In genomic region chr3:127712881-127713771, GRCh38 we compare ENCODE assay signal across 16 cellular contexts. TPM values are rescaled to one million over a fixed set of nuclear protein-coding genes. Genes with fewer than 3 reads are reported as not detected.
A peak's percentile ranks its signal among the peaks of the same experiment; 100 is the strongest.
DNase-seq lines count a peak whose midpoint lies in the region; ATAC-seq and TF ChIP-seq lines count a peak whose summit lies in the region.
"Had no signal": no experiment of that assay in that cellular context is flagged by ENCODE, and none has a peak within 500 bp of the region (broad histone marks: within the 10 kb centered on the region; RNA-seq: fewer than 3 reads in every experiment).

No MANE protein-coding gene starts in this region.

- H3K9me3 Mint-ChIP-seq in glutamatergic neuron (ENCODE audit: unreplicated experiment) (peaks cover 15% of the 10 kb centered on the region), MCF 10A (ENCODE audit: unreplicated experiment) (no peaks in the 10 kb centered on the region)
- H3K9me3 Mint-ChIP-seq in activated T-cell treated with anti-CD3 and anti-CD28 coated beads, Interleukin-2, amount 50 U/mL, for 4 hours = no peaks in the 10 kb centered on the region
- H3K9me3 Mint-ChIP-seq: activated CD4-positive, alpha-beta memory T cell treated with anti-CD3 and anti-CD28 coated beads, Interleukin-2, amount 10 ng/mL, durations not matched to agents 7 days and 5 days; activated T-helper 2 cell treated with anti-CD3 and anti-CD28 coated beads, Interferon-gamma antibody, Interleukin-2, Interleukin-4, amounts not matched to agents 10 μg/mL and 5 μg/mL and 100 μg/mL, durations not matched to agents 14 hours and 24 hours and 36 hours; dendritic cell treated with granulocyte-macrophage colony-stimulating factor and Interleukin-4, amounts not matched to agents 40 ng/mL and 50 ng/mL, for 4 days; natural killer cell had no signal

- H3K36me3 Mint-ChIP-seq in glutamatergic neuron (ENCODE audit: unreplicated experiment) (no peaks in the 10 kb centered on the region), MCF 10A (ENCODE audit: insufficient read depth, unreplicated experiment) (no peaks in the 10 kb centered on the region)
- H3K36me3 Mint-ChIP-seq in activated T-cell treated with anti-CD3 and anti-CD28 coated beads, Interleukin-2, amount 50 U/mL, for 4 hours (ENCODE audit: insufficient read depth) = no peaks in the 10 kb centered on the region
- H3K36me3 Mint-ChIP-seq: natural killer cell had no signal

- H3K4me3 Mint-ChIP-seq in glutamatergic neuron (ENCODE audit: unreplicated experiment) (no peak overlapping the region), MCF 10A (ENCODE audit: unreplicated experiment) (no peak overlapping the region)
- no peak overlapping the region for H3K4me3 Mint-ChIP-seq in activated T-cell treated with anti-CD3 and anti-CD28 coated beads, Interleukin-2, amount 50 U/mL, for 4 hours
- H3K4me3 Mint-ChIP-seq: activated CD4-positive, alpha-beta memory T cell treated with anti-CD3 and anti-CD28 coated beads, Interleukin-2, amount 10 ng/mL, durations not matched to agents 7 days and 5 days; dendritic cell treated with granulocyte-macrophage colony-stimulating factor and Interleukin-4, amounts not matched to agents 40 ng/mL and 50 ng/mL, for 4 days; natural killer cell had no signal

- no peak overlapping the region for H3K27ac ChIP-seq in HEK293 (ENCODE audit: extremely low read depth, low read depth, low read length)
- H3K27ac ChIP-seq: BLaER1, right lobe of liver had no signal

- peaks cover 60% of the 10 kb centered on the region for H3K4me1 Mint-ChIP-seq in glutamatergic neuron (ENCODE audit: low read depth, unreplicated experiment)
- peaks cover 7% of the 10 kb centered on the region for H3K4me1 Mint-ChIP-seq in MCF 10A (ENCODE audit: insufficient read depth, unreplicated experiment)
- no peaks in the 10 kb centered on the region for H3K4me1 Mint-ChIP-seq in activated T-cell treated with anti-CD3 and anti-CD28 coated beads, Interleukin-2, amount 50 U/mL, for 4 hours (ENCODE audit: low read depth)
- H3K4me1 Mint-ChIP-seq: activated CD4-positive, alpha-beta memory T cell treated with anti-CD3 and anti-CD28 coated beads, Interleukin-2, amount 10 ng/mL, durations not matched to agents 7 days and 5 days; natural killer cell had no signal

- DNase-seq in NCI-H1092 treated with DMSO at 0.1 percent for 48 hours (lab: John Stamatoyannopoulos, UW) (peak; percentile 61), glutamatergic neuron (peak; percentile 7), sciatic nerve (ENCODE audit: low spot score) (peak; percentile 51), MCF 10A (ENCODE audit: unreplicated experiment) (no peak), nucleus accumbens (lab: John Stamatoyannopoulos, UW) (no peak)
- no peak for DNase-seq in activated T-cell treated with anti-CD3 and anti-CD28 coated beads, Interleukin-2, amount 50 U/mL, for 4 hours
- DNase-seq: activated CD4-positive, alpha-beta memory T cell treated with anti-CD3 and anti-CD28 coated beads, Interleukin-2, amount 10 ng/mL, durations not matched to agents 7 days and 5 days; MG63; natural killer cell; SK-N-SH; stimulated activated CD4-positive, alpha-beta T cell treated with anti-CD3 and anti-CD28 coated beads, Interleukin-4, amount 100 ng/mL, for 24 hours had no signal

- ATAC-seq in sciatic nerve = no peak
- no peak for ATAC-seq in activated T-cell treated with anti-CD3 and anti-CD28 coated beads, Interleukin-2, amount 50 U/mL, for 4 hours
- ATAC-seq: natural killer cell had no signal

- POLR2A ChIA-PET in HEK293 (lab: Yijun Ruan, JAX) = no interaction called here
- POLR2A ChIA-PET in MCF 10A (lab: Yijun Ruan, JAX) = interaction anchor here (0.6 kb wide), 1 partner anchor 1856 kb away, joined by 3 read pairs; no protein-coding TSS in a partner anchor

- no peaks in the 10 kb centered on the region for H3K4me1 ChIP-seq in HEK293 (ENCODE audit: control insufficient read depth, insufficient read depth, low read length)
- H3K4me1 ChIP-seq: right lobe of liver had no signal

- H3K9me3 ChIP-seq in HEK293 (ENCODE audit: control insufficient read depth, insufficient read depth, low read depth, low read length) = no peaks in the 10 kb centered on the region
- H3K9me3 ChIP-seq: BLaER1, MG63, right lobe of liver, SK-N-SH had no signal

- CTCF ChIA-PET in HEK293 (lab: Yijun Ruan, JAX) = no interaction called here
- CTCF ChIA-PET in MCF 10A (lab: Yijun Ruan, JAX) = interaction anchor here (0.6 kb wide), 2 partner anchors 38 to 66 kb away, joined by 3 to 4 read pairs; no protein-coding TSS in a partner anchor

- H3K27ac Mint-ChIP-seq in glutamatergic neuron (ENCODE audit: unreplicated experiment) (no peak overlapping the region), MCF 10A (ENCODE audit: low read depth, unreplicated experiment) (no peak overlapping the region)
- H3K27ac Mint-ChIP-seq: activated CD4-positive, alpha-beta memory T cell treated with anti-CD3 and anti-CD28 coated beads, Interleukin-2, amount 10 ng/mL, durations not matched to agents 7 days and 5 days; activated T-helper 2 cell treated with anti-CD3 and anti-CD28 coated beads, Interferon-gamma antibody, Interleukin-2, Interleukin-4, amounts not matched to agents 10 μg/mL and 5 μg/mL and 100 μg/mL, durations not matched to agents 14 hours and 24 hours and 36 hours; dendritic cell treated with granulocyte-macrophage colony-stimulating factor and Interleukin-4, amounts not matched to agents 40 ng/mL and 50 ng/mL, for 4 days; natural killer cell had no signal

- intact Hi-C loops in sciatic nerve (cut with DNase I) = no loop called here
- intact Hi-C loops in MCF 10A (cut with micrococcal nuclease) = no loop called here

- TF ChIP-seq CTCF in HEK293 (tag by site-specific recombination; IDR thresholded peaks at IDR 0.05) = no peak
- no peak for TF ChIP-seq CTCF in glutamatergic neuron (IDR thresholded peaks at IDR 0.05; ENCODE audit: partially characterized antibody, unreplicated experiment)
- no peak for TF ChIP-seq CTCF in MCF 10A (IDR thresholded peaks at IDR 0.05; ENCODE audit: unreplicated experiment)

- no peak overlapping the region for H3K4me3 ChIP-seq in HEK293 (ENCODE audit: low read depth, low read length)
- H3K4me3 ChIP-seq: BLaER1, MG63, right lobe of liver had no signal

- no TSS peak for BruUV-seq in MCF 10A (replicated peaks; lab: Mats Ljungman, UMichigan)

- no peaks in the 10 kb centered on the region for H3K36me3 ChIP-seq in HEK293 (ENCODE audit: control insufficient read depth in 2 of 2, insufficient read depth in 1 of 2, low read length in 2 of 2)
- H3K36me3 ChIP-seq: BLaER1 had no signal

- H3K27me3 Mint-ChIP-seq in glutamatergic neuron (ENCODE audit: unreplicated experiment) = peaks cover 8% of the 10 kb centered on the region
- H3K27me3 Mint-ChIP-seq in MCF 10A (ENCODE audit: insufficient read depth, unreplicated experiment) = no peaks in the 10 kb centered on the region
- H3K27me3 Mint-ChIP-seq in activated T-cell treated with anti-CD3 and anti-CD28 coated beads, Interleukin-2, amount 50 U/mL, for 4 hours (ENCODE audit: low read depth) = peaks cover 10% of the 10 kb centered on the region
- H3K27me3 Mint-ChIP-seq: dendritic cell treated with granulocyte-macrophage colony-stimulating factor and Interleukin-4, amounts not matched to agents 40 ng/mL and 50 ng/mL, for 4 days had no signal

TF ChIP-seq in HEK293, 187 proteins besides CTCF, POLR2A, EP300 and RAD21:
- TF ChIP-seq ZFP69B (tag by site-specific recombination; IDR thresholded peaks at IDR 0.05) (peak; percentile 62; the same call in 1 of the 2 replicates), ZNF112 (tag by site-specific recombination; IDR thresholded peaks at IDR 0.05) (no peak), ZNF341 (tag by site-specific recombination; IDR thresholded peaks at IDR 0.05; ENCODE audit: low read depth) (peak; percentile 64), ZNF692 (tag by site-specific recombination; IDR thresholded peaks at IDR 0.05) (peak; percentile 92), ZIC2 (tag by site-specific recombination; IDR thresholded peaks at IDR 0.05) (peak; percentile 28; the same call in 1 of the 2 replicates), ZNF747 (tag by site-specific recombination; IDR thresholded peaks at IDR 0.05) (no peak)

RNA-seq across cellular contexts. Expression of gene ABTB1, which starts 40.4 kb away (rescaled TPM):
- total RNA-seq in glutamatergic neuron (ENCODE audit: unreplicated experiment) (35.0 TPM), sciatic nerve (98.8 TPM), MCF 10A (2022) (9.7 and 10.0 TPM in 2 replicates)
- total RNA-seq in activated T-cell treated with anti-CD3 and anti-CD28 coated beads, Interleukin-2, amount 50 U/mL, for 4 hours = 1 to 10 TPM; 4.7 to 8.8 (median 6.1) TPM

Comparison
In these comparisons a context has a peak if more than half of its experiments do, and no peak if none do; other contexts are left out.
1. DNase-seq: peak in NCI-H1092 treated with DMSO at 0.1 percent for 48 hours (single experiment), glutamatergic neuron (single experiment) and sciatic nerve (single experiment); none in MCF 10A (single experiment), nucleus accumbens (0 of 56) and activated T-cell treated with anti-CD3 and anti-CD28 coated beads, Interleukin-2, amount 50 U/mL, for 4 hours (single experiment).